In the genomic region with DNA sequence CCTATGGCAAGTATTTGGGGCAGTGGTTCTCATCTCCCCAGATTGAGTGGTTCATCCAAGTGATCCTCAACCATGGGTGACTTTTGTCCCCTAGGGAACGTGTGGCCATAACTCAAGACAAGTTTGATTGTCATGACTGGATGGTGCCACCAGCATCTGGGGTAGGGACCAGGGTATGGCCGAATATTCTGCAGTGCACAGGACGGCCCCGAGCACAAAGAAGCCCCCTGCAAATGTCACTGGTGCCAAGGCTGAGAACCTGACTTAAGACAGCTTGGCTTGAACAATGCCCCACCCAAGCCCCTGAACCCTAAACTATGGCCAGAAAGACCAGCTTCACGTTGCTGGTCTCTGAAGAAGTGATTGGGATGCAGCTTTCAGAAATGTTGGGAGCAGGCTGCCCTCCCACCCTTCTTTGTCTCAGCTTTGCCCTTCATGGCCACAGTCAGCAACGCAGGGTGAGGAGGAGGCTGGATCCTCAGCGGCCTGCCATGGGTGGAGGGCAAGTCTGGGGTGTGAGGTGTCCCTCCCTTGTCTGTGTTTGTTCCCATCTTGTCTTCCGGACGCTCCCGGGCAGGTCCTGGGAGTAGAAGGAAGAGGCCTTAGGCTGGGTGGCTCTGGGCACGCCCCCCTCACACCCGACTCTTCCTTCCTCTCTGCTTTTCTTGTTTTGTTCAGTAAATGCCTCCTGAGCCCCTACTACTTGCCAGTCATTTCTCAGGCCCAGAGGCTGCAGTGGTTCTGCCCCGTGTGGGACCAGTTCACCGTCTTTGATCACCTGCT, we compare ENCODE assay signal across 1 cellular context.
TF ChIP-seq lines count a peak whose summit lies in the region.

No MANE protein-coding gene starts in this region.

TF ChIP-seq in HepG2, 621 proteins besides CTCF, POLR2A, EP300 and RAD21:
- TF ChIP-seq, protein P1, sequence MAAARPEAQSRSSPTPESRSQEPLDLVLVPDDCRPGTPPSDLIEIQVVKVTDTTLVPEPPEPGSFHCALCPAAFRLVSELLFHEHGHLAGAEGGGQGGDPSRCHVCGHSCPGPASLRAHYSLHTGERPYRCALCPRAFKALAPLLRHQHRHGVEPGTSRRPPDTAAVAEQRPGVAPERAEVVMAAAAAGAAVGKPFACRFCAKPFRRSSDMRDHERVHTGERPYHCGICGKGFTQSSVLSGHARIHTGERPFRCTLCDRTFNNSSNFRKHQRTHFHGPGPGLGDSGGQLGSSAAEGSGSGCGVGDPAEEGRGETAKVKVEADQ (CRISPR knock-in tag; IDR thresholded peaks at IDR 0.05; ENCODE audit: borderline replicate concordance), result no peak
- no peak for TF ChIP-seq SRSF4 (IDR thresholded peaks at IDR 0.05; ENCODE audit: low read depth, low read length, poor library complexity, severe bottlenecking)
- no peak for TF ChIP-seq FOXK1 (CRISPR knock-in tag; IDR thresholded peaks at IDR 0.05; ENCODE audit: borderline replicate concordance, low read depth)
- no peak for TF ChIP-seq ELF4 (CRISPR knock-in tag; IDR thresholded peaks at IDR 0.05; ENCODE audit: borderline replicate concordance)
- TF ChIP-seq, protein P2, sequence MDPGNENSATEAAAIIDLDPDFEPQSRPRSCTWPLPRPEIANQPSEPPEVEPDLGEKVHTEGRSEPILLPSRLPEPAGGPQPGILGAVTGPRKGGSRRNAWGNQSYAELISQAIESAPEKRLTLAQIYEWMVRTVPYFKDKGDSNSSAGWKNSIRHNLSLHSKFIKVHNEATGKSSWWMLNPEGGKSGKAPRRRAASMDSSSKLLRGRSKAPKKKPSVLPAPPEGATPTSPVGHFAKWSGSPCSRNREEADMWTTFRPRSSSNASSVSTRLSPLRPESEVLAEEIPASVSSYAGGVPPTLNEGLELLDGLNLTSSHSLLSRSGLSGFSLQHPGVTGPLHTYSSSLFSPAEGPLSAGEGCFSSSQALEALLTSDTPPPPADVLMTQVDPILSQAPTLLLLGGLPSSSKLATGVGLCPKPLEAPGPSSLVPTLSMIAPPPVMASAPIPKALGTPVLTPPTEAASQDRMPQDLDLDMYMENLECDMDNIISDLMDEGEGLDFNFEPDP (CRISPR knock-in tag; conservative IDR thresholded peaks at IDR 0.05), result 0 out of 2 replicates have a peak, but pooled peaks have one; percentile 39
- TF ChIP-seq, protein P3, sequence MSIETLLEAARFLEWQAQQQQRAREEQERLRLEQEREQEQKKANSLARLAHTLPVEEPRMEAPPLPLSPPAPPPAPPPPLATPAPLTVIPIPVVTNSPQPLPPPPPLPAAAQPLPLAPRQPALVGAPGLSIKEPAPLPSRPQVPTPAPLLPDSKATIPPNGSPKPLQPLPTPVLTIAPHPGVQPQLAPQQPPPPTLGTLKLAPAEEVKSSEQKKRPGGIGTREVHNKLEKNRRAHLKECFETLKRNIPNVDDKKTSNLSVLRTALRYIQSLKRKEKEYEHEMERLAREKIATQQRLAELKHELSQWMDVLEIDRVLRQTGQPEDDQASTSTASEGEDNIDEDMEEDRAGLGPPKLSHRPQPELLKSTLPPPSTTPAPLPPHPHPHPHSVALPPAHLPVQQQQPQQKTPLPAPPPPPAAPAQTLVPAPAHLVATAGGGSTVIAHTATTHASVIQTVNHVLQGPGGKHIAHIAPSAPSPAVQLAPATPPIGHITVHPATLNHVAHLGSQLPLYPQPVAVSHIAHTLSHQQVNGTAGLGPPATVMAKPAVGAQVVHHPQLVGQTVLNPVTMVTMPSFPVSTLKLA (IDR thresholded peaks at IDR 0.05), result no peak
- TF ChIP-seq ZNF550 (CRISPR knock-in tag; IDR thresholded peaks at IDR 0.05; ENCODE audit: borderline replicate concordance), result no peak
- TF ChIP-seq ZNF160 (CRISPR knock-in tag; IDR thresholded peaks at IDR 0.05), result no peak
- no peak for TF ChIP-seq HMG20B (CRISPR knock-in tag; conservative IDR thresholded peaks at IDR 0.05)
- TF ChIP-seq TOPORS (CRISPR knock-in tag; IDR thresholded peaks at IDR 0.05), result 0 out of 2 replicates have a peak, but pooled peaks have one; percentile 44
- no peak for TF ChIP-seq NFATC3 (CRISPR knock-in tag; IDR thresholded peaks at IDR 0.05)
- peak; percentile 14 for TF ChIP-seq AGO2 (optimal IDR thresholded peaks at IDR 0.05; ENCODE audit: low read depth, low read length)
- TF ChIP-seq ZNF501 (CRISPR knock-in tag; IDR thresholded peaks at IDR 0.05), result 0 out of 2 replicates have a peak, but pooled peaks have one; percentile 13
- no peak for TF ChIP-seq MTF2 (CRISPR knock-in tag; IDR thresholded peaks at IDR 0.05; ENCODE audit: borderline replicate concordance)
- TF ChIP-seq SMARCC2 (IDR thresholded peaks at IDR 0.05), result no peak
- no peak for TF ChIP-seq PHB2 (IDR thresholded peaks at IDR 0.05; ENCODE audit: partially characterized antibody)
- TF ChIP-seq ZFP36L2 (CRISPR knock-in tag; IDR thresholded peaks at IDR 0.05), result no peak
- no peak for TF ChIP-seq ZNF430 (CRISPR knock-in tag; IDR thresholded peaks at IDR 0.05)
- no peak for TF ChIP-seq ZNF737 (CRISPR knock-in tag; IDR thresholded peaks at IDR 0.05; ENCODE audit: borderline replicate concordance)
- no peak for TF ChIP-seq POGZ (CRISPR knock-in tag; IDR thresholded peaks at IDR 0.05)
- TF ChIP-seq ZNF776 (CRISPR knock-in tag; IDR thresholded peaks at IDR 0.05), result no peak
- TF ChIP-seq, protein P4, sequence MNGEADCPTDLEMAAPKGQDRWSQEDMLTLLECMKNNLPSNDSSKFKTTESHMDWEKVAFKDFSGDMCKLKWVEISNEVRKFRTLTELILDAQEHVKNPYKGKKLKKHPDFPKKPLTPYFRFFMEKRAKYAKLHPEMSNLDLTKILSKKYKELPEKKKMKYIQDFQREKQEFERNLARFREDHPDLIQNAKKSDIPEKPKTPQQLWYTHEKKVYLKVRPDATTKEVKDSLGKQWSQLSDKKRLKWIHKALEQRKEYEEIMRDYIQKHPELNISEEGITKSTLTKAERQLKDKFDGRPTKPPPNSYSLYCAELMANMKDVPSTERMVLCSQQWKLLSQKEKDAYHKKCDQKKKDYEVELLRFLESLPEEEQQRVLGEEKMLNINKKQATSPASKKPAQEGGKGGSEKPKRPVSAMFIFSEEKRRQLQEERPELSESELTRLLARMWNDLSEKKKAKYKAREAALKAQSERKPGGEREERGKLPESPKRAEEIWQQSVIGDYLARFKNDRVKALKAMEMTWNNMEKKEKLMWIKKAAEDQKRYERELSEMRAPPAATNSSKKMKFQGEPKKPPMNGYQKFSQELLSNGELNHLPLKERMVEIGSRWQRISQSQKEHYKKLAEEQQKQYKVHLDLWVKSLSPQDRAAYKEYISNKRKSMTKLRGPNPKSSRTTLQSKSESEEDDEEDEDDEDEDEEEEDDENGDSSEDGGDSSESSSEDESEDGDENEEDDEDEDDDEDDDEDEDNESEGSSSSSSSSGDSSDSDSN (CRISPR knock-in tag; IDR thresholded peaks at IDR 0.05), result no peak
- TF ChIP-seq ZSCAN12 (CRISPR knock-in tag; IDR thresholded peaks at IDR 0.05), result no peak
- peak; percentile 65 for TF ChIP-seq RBM22 (optimal IDR thresholded peaks at IDR 0.05; ENCODE audit: low read length)
- TF ChIP-seq, protein P5, sequence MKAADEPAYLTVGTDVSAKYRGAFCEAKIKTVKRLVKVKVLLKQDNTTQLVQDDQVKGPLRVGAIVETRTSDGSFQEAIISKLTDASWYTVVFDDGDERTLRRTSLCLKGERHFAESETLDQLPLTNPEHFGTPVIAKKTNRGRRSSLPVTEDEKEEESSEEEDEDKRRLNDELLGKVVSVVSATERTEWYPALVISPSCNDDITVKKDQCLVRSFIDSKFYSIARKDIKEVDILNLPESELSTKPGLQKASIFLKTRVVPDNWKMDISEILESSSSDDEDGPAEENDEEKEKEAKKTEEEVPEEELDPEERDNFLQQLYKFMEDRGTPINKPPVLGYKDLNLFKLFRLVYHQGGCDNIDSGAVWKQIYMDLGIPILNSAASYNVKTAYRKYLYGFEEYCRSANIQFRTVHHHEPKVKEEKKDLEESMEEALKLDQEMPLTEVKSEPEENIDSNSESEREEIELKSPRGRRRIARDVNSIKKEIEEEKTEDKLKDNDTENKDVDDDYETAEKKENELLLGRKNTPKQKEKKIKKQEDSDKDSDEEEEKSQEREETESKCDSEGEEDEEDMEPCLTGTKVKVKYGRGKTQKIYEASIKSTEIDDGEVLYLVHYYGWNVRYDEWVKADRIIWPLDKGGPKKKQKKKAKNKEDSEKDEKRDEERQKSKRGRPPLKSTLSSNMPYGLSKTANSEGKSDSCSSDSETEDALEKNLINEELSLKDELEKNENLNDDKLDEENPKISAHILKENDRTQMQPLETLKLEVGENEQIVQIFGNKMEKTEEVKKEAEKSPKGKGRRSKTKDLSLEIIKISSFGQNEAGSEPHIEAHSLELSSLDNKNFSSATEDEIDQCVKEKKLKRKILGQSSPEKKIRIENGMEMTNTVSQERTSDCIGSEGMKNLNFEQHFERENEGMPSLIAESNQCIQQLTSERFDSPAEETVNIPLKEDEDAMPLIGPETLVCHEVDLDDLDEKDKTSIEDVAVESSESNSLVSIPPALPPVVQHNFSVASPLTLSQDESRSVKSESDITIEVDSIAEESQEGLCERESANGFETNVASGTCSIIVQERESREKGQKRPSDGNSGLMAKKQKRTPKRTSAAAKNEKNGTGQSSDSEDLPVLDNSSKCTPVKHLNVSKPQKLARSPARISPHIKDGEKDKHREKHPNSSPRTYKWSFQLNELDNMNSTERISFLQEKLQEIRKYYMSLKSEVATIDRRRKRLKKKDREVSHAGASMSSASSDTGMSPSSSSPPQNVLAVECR (CRISPR knock-in tag; IDR thresholded peaks at IDR 0.05; ENCODE audit: borderline replicate concordance), result 0 out of 2 replicates have a peak, but pooled peaks have one; percentile 29
- TF ChIP-seq KLF6 (CRISPR knock-in tag; IDR thresholded peaks at IDR 0.05), result no peak
- TF ChIP-seq ZNF101 (CRISPR knock-in tag; IDR thresholded peaks at IDR 0.05; ENCODE audit: borderline replicate concordance, low read depth), result no peak
